Comparison of ENCODE assay signal across 31 cellular contexts in the genomic region with DNA sequence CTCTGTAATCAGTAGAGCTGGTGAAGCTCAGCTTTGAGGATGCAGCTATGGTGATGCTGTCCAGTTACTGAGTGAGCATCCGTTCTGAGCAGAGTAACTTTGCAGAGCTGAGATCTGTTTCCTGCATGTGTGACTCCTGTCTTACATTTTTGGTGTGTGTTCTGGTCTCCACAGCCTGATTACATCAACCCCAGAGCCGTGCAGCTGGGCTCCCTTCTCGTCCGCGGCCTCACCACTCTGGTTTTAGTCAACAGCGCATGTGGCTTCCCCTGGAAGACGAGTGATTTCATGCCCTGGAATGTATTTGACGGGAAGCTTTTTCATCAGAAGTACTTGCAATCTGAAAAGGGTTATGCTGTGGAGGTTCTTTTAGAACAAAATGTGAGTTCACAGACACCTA.
DNase-seq lines count a peak whose midpoint lies in the region; ATAC-seq and TF ChIP-seq lines count a peak whose summit lies in the region.
"Had no signal": no experiment of that assay in that cellular context is flagged by ENCODE, and none has a peak within 500 bp of the region (broad histone marks: within the 10 kb centered on the region; RNA-seq: fewer than 3 reads in every experiment).

No MANE protein-coding gene starts in this region.

- H3K9ac ChIP-seq in IMR-90 (ENCODE audit: low read depth, low read length) (no peak overlapping the region), mesenchymal stem cell (ENCODE audit: low read length) (no peak overlapping the region)
- H3K9ac ChIP-seq: parathyroid adenoma had no signal

- dilution Hi-C loops in IMR-90 (cut with HindIII; ENCODE audit: low sequenced_read_pairs, unreplicated experiment) = no loop called here

- no peak overlapping the region for H3K56ac ChIP-seq in IMR-90 (ENCODE audit: extremely low read depth, insufficient read depth, low read length)

- CTCF ChIA-PET in IMR-90 (lab: Yijun Ruan, JAX) = no interaction called here

- no peak overlapping the region for H2AK5ac ChIP-seq in IMR-90 (ENCODE audit: low read depth, low read length)
- H2AK5ac ChIP-seq in mesenchymal stem cell (ENCODE audit: low read length, severe bottlenecking) = no peak overlapping the region

- no peak overlapping the region for H3K23ac ChIP-seq in IMR-90 (ENCODE audit: low read depth, low read length)
- no peak overlapping the region for H3K23ac ChIP-seq in mesenchymal stem cell (ENCODE audit: low read length in 2 of 2)

- H4K91ac ChIP-seq in IMR-90 (ENCODE audit: insufficient read depth, low read depth, low read length) (no peak overlapping the region), mesenchymal stem cell (ENCODE audit: low read length) (no peak overlapping the region)

- no peaks in the 10 kb centered on the region for H3K79me1 ChIP-seq in IMR-90 (ENCODE audit: low read depth in 1 of 2, low read length in 2 of 2)
- H3K79me1 ChIP-seq in mesenchymal stem cell (replicated peaks; ENCODE audit: low read length, poor library complexity, severe bottlenecking) = peaks cover 8% of the 10 kb centered on the region

- H3K9me3 ChIP-seq in IMR-90 (ENCODE audit: control insufficient read depth, insufficient read depth, low read length) (no peaks in the 10 kb centered on the region), mesenchymal stem cell (ENCODE audit: control insufficient read depth, low read length) (no peaks in the 10 kb centered on the region)
- H3K9me3 ChIP-seq: ascending aorta, heart left ventricle, right lobe of liver, SJSA1, testis, uterus had no signal

- H3K27me3 Mint-ChIP-seq in stimulated activated naive CD8-positive, alpha-beta T cell treated with anti-CD3 and anti-CD28 coated beads, Interleukin-15, amount 100 ng/mL, for 72 hours = no peaks in the 10 kb centered on the region
- H3K27me3 Mint-ChIP-seq: activated CD8-positive, alpha-beta memory T cell treated with anti-CD3 and anti-CD28 coated beads, Interleukin-2, amount 10 ng/mL, durations not matched to agents 7 days and 5 days; activated naive CD4-positive, alpha-beta T cell treated with anti-CD3 and anti-CD28 coated beads, Interleukin-2, amount 50 U/mL, for 24 hours had no signal

- peaks cover 8% of the 10 kb centered on the region for H3K9me1 ChIP-seq in IMR-90 (ENCODE audit: insufficient read depth, low read length)

- no peak overlapping the region for H2AK9ac ChIP-seq in IMR-90 (replicated peaks; ENCODE audit: low read depth, low read length, poor library complexity)

- H2AFZ ChIP-seq in IMR-90 (replicated peaks; ENCODE audit: low read length, poor library complexity) (no peak overlapping the region), mesenchymal stem cell (ENCODE audit: low read depth, low read length) (no peak overlapping the region)
- H2AFZ ChIP-seq: parathyroid adenoma had no signal

- no peak overlapping the region for H2BK20ac ChIP-seq in IMR-90 (ENCODE audit: low read depth, low read length)

- H4K5ac ChIP-seq in IMR-90 (ENCODE audit: low read depth, low read length) = no peak overlapping the region

- H2BK15ac ChIP-seq in IMR-90 (ENCODE audit: low read depth, low read length) (no peak overlapping the region), mesenchymal stem cell (ENCODE audit: low read depth, poor library complexity, severe bottlenecking) (no peak overlapping the region)

- TF ChIP-seq CTCF in IMR-90 (conservative IDR thresholded peaks at IDR 0.05; ENCODE audit: low read depth, low read length) (no peak), choroid plexus epithelial cell (conservative IDR thresholded peaks at IDR 0.05; ENCODE audit: low read depth, low read length) (no peak), GM20000 (IDR thresholded peaks at IDR 0.05; ENCODE audit: extremely low read depth, missing control alignments) (no peak)

- no peak overlapping the region for H2BK5ac ChIP-seq in IMR-90 (ENCODE audit: low read depth, low read length, poor library complexity, severe bottlenecking)
- H2BK5ac ChIP-seq in mesenchymal stem cell (ENCODE audit: low read depth, low read length, poor library complexity, severe bottlenecking) = no peak overlapping the region

- TF ChIP-seq RAD21 in IMR-90 (IDR thresholded peaks at IDR 0.05; ENCODE audit: low read length) = no peak

- TF ChIP-seq POLR2A in IMR-90 (IDR thresholded peaks at IDR 0.05; ENCODE audit: low read depth, low read length) = no peak

- DNase-seq in AG20443 (ENCODE audit: low spot score) (peak; percentile 71), IMR-90 (peak; percentile 56), choroid plexus epithelial cell (ENCODE audit: low read depth) (peak; percentile 77), mesenchymal stem cell (peak; percentile 16), posterior cingulate gyrus (no peak), HT-29 (ENCODE audit: low spot score) (no peak), GM20000 (ENCODE audit: low spot score) (no peak)
- no peak for DNase-seq in stimulated activated naive CD8-positive, alpha-beta T cell treated with anti-CD3 and anti-CD28 coated beads, Interleukin-15, amount 100 ng/mL, for 72 hours
- DNase-seq: activated CD4-positive, alpha-beta T cell treated with anti-CD3 and anti-CD28 coated beads for 4 hours; activated CD8-positive, alpha-beta memory T cell treated with anti-CD3 and anti-CD28 coated beads, Interleukin-2, amount 10 ng/mL, durations not matched to agents 7 days and 5 days; DMS79; endodermal cell; GOT3; heart left ventricle; KG1; natural killer cell; NCI-H2171 treated with DMSO at 0.1 percent for 48 hours; NCI-H526; right lobe of liver; stimulated activated CD4-positive, alpha-beta T cell treated with anti-CD3 and anti-CD28 coated beads, Interleukin-1b, Interleukin-23, amount 100 ng/mL, for 48 hours; testis; uterus had no signal

- POLR2A ChIA-PET in IMR-90 (lab: Charles Lee; ENCODE audit: unreplicated experiment) = no interaction called here

- H2BK120ac ChIP-seq in IMR-90 (ENCODE audit: low read depth, low read length) (no peak overlapping the region), mesenchymal stem cell (ENCODE audit: low read depth, low read length) (no peak overlapping the region)

- no peaks in the 10 kb centered on the region for H4K20me1 ChIP-seq in IMR-90 (ENCODE audit: insufficient read depth, low read length)

- H3K36me3 ChIP-seq in IMR-90 (ENCODE audit: control insufficient read depth, insufficient read depth, low read length) (peaks cover 16% of the 10 kb centered on the region), mesenchymal stem cell (ENCODE audit: control insufficient read depth in 1 of 2, insufficient read depth in 2 of 2, low read depth in 1 of 2, low read length in 2 of 2) (peaks cover 15 to 63% of the 10 kb centered on the region in 2 experiments)
- H3K36me3 ChIP-seq: uterus had no signal

- intact Hi-C loops in IMR-90 (cut with micrococcal nuclease) = no loop called here
- intact Hi-C loops in posterior cingulate gyrus (cut with DNase I) = no loop called here

- H3K4me3 ChIP-seq in IMR-90 (ENCODE audit: insufficient read depth, low read depth, low read length) (no peak overlapping the region), choroid plexus epithelial cell (ENCODE audit: low read depth, low read length) (no peak overlapping the region), mesenchymal stem cell (ENCODE audit: insufficient read depth in 1 of 2, low read depth in 1 of 2, low read length in 2 of 2) (no peak overlapping the region)
- H3K4me3 ChIP-seq: ascending aorta, coronary artery, heart left ventricle, right lobe of liver, SJSA1, testis, uterus had no signal

- H3K27ac ChIP-seq in IMR-90 (ENCODE audit: insufficient read depth, low read length) (no peak overlapping the region), mesenchymal stem cell (ENCODE audit: low read length, poor library complexity, severe bottlenecking) (no peak overlapping the region)
- H3K27ac ChIP-seq: ascending aorta, coronary artery, heart left ventricle, parathyroid adenoma, right lobe of liver, SJSA1, testis, uterus had no signal

- no peak overlapping the region for H3K4ac ChIP-seq in IMR-90 (ENCODE audit: low read depth, low read length)
- H3K4ac ChIP-seq in mesenchymal stem cell (ENCODE audit: low read depth in 1 of 2, low read length in 2 of 2) = no peak overlapping the region

- no peak overlapping the region for H2BK12ac ChIP-seq in mesenchymal stem cell (ENCODE audit: low read length in 2 of 2)

- H3K27me3 ChIP-seq in IMR-90 (ENCODE audit: control insufficient read depth, insufficient read depth, low read length) (no peaks in the 10 kb centered on the region), mesenchymal stem cell (ENCODE audit: control insufficient read depth in 1 of 2, insufficient read depth in 1 of 2, low read length in 2 of 2) (no peaks in the 10 kb centered on the region)
- H3K27me3 ChIP-seq: ascending aorta, heart left ventricle, right lobe of liver, SJSA1, testis, uterus had no signal

- no peaks in the 10 kb centered on the region for H3K4me1 ChIP-seq in IMR-90 (ENCODE audit: control insufficient read depth, insufficient read depth, low read length)
- H3K4me1 ChIP-seq in mesenchymal stem cell (ENCODE audit: control insufficient read depth, insufficient read depth, low read depth, low read length) = peaks cover 10% of the 10 kb centered on the region
- H3K4me1 ChIP-seq: ascending aorta, parathyroid adenoma, right lobe of liver, SJSA1, testis, uterus had no signal

- 80% methylated on average over 1 of the region's 8 CpGs; no CpG with 5 or more reads in 1 of the 2 experiments for WGBS in IMR-90 (ENCODE audit: extremely low coverage in 2 of 2, insufficient read length in 1 of 2), 2 experiments
- WGBS in mesenchymal stem cell = 89% methylated on average over 7 of the region's 8 CpGs

- BruUV-seq in IMR-90 (replicated peaks; lab: Mats Ljungman, UMichigan) = no TSS peak

- H3K9me3 Mint-ChIP-seq in stimulated activated naive CD8-positive, alpha-beta T cell treated with anti-CD3 and anti-CD28 coated beads, Interleukin-15, amount 100 ng/mL, for 72 hours = no peaks in the 10 kb centered on the region
- H3K9me3 Mint-ChIP-seq: activated naive CD4-positive, alpha-beta T cell treated with anti-CD3 and anti-CD28 coated beads, Interleukin-2, amount 50 U/mL, for 24 hours; activated T-helper 1 cell treated with anti-CD3 and anti-CD28 coated beads, Interleukin-12 subunit alpha, Interleukin-12 subunit beta, Interleukin-2, Interleukin-4 antibody, amounts not matched to agents 30 ng/mL and 10 ng/mL and 1 ng/mL, durations not matched to agents 14 hours and 24 hours and 36 hours; endodermal cell; mesothelial cell of epicardium; natural killer cell; T-helper 1 cell treated with Interleukin-12 subunit alpha and Interleukin-12 subunit beta and Interleukin-4 antibody, amounts not matched to agents 30 μg/mL and 1 μg/mL, for 36 hours had no signal

- H3K4me3 Mint-ChIP-seq in stimulated activated naive CD8-positive, alpha-beta T cell treated with anti-CD3 and anti-CD28 coated beads, Interleukin-15, amount 100 ng/mL, for 72 hours = no peak overlapping the region
- H3K4me3 Mint-ChIP-seq: activated CD8-positive, alpha-beta memory T cell treated with anti-CD3 and anti-CD28 coated beads, Interleukin-2, amount 10 ng/mL, durations not matched to agents 7 days and 5 days; activated naive CD4-positive, alpha-beta T cell treated with anti-CD3 and anti-CD28 coated beads, Interleukin-2, amount 50 U/mL, for 24 hours; activated T-helper 1 cell treated with anti-CD3 and anti-CD28 coated beads, Interleukin-12 subunit alpha, Interleukin-12 subunit beta, Interleukin-2, Interleukin-4 antibody, amounts not matched to agents 30 ng/mL and 10 ng/mL and 1 ng/mL, durations not matched to agents 14 hours and 24 hours and 36 hours; endodermal cell; mesothelial cell of epicardium; natural killer cell; T-helper 1 cell treated with Interleukin-12 subunit alpha and Interleukin-12 subunit beta and Interleukin-4 antibody, amounts not matched to agents 30 μg/mL and 1 μg/mL, for 36 hours had no signal

- no peak overlapping the region for H3K14ac ChIP-seq in IMR-90 (replicated peaks; ENCODE audit: low read depth, low read length)
- no peak overlapping the region for H3K14ac ChIP-seq in mesenchymal stem cell (ENCODE audit: low read length in 2 of 2)

- in situ Hi-C loops in IMR-90 (cut with MboI; ENCODE audit: low sequenced_read_pairs) = no loop called here

- H4K8ac ChIP-seq in IMR-90 (ENCODE audit: low read depth in 2 of 2, low read length in 2 of 2) (no peak overlapping the region), mesenchymal stem cell (ENCODE audit: low read length) (no peak overlapping the region)

- peak; percentile 35; the same call in 1 of the 2 replicates for ATAC-seq in IMR-90 (ENCODE audit: low read depth)
- ATAC-seq in stimulated activated naive CD8-positive, alpha-beta T cell treated with anti-CD3 and anti-CD28 coated beads, Interleukin-15, amount 100 ng/mL, for 72 hours = no peak
- ATAC-seq: activated CD8-positive, alpha-beta memory T cell treated with anti-CD3 and anti-CD28 coated beads, Interleukin-2, amount 10 ng/mL, durations not matched to agents 7 days and 5 days; heart left ventricle; left lobe of liver; natural killer cell; right lobe of liver had no signal

- H3K4me2 ChIP-seq in IMR-90 (ENCODE audit: low read depth, low read length) (no peak overlapping the region), mesenchymal stem cell (ENCODE audit: low read length, poor library complexity, severe bottlenecking) (no peak overlapping the region)

- no peaks in the 10 kb centered on the region for H3K4me1 Mint-ChIP-seq in stimulated activated naive CD8-positive, alpha-beta T cell treated with anti-CD3 and anti-CD28 coated beads, Interleukin-15, amount 100 ng/mL, for 72 hours
- H3K4me1 Mint-ChIP-seq: activated naive CD4-positive, alpha-beta T cell treated with anti-CD3 and anti-CD28 coated beads, Interleukin-2, amount 50 U/mL, for 24 hours; natural killer cell had no signal

- H3K27ac Mint-ChIP-seq in stimulated activated naive CD8-positive, alpha-beta T cell treated with anti-CD3 and anti-CD28 coated beads, Interleukin-15, amount 100 ng/mL, for 72 hours = no peak overlapping the region
- H3K27ac Mint-ChIP-seq: activated CD8-positive, alpha-beta memory T cell treated with anti-CD3 and anti-CD28 coated beads, Interleukin-2, amount 10 ng/mL, durations not matched to agents 7 days and 5 days; activated naive CD4-positive, alpha-beta T cell treated with anti-CD3 and anti-CD28 coated beads, Interleukin-2, amount 50 U/mL, for 24 hours; activated T-helper 1 cell treated with anti-CD3 and anti-CD28 coated beads, Interleukin-12 subunit alpha, Interleukin-12 subunit beta, Interleukin-2, Interleukin-4 antibody, amounts not matched to agents 30 ng/mL and 10 ng/mL and 1 ng/mL, durations not matched to agents 14 hours and 24 hours and 36 hours; endodermal cell; mesothelial cell of epicardium; T-helper 1 cell treated with Interleukin-12 subunit alpha and Interleukin-12 subunit beta and Interleukin-4 antibody, amounts not matched to agents 30 μg/mL and 1 μg/mL, for 36 hours had no signal

- H3K18ac ChIP-seq in IMR-90 (ENCODE audit: low read depth, low read length) (no peak overlapping the region), mesenchymal stem cell (ENCODE audit: low read depth in 1 of 2, low read length in 2 of 2) (no peak overlapping the region)

Comparison
In these comparisons a context has a peak if more than half of its experiments do, and no peak if none do; other contexts are left out.
1. DNase-seq: peak in AG20443 (single experiment), IMR-90 (single experiment), choroid plexus epithelial cell (single experiment) and mesenchymal stem cell (single experiment); none in posterior cingulate gyrus (0 of 10), HT-29 (single experiment), stimulated activated naive CD8-positive, alpha-beta T cell treated with anti-CD3 and anti-CD28 coated beads, Interleukin-15, amount 100 ng/mL, for 72 hours (0 of 2) and GM20000 (single experiment).